ENCODE assay signal across 10 cellular contexts in the genomic region with DNA sequence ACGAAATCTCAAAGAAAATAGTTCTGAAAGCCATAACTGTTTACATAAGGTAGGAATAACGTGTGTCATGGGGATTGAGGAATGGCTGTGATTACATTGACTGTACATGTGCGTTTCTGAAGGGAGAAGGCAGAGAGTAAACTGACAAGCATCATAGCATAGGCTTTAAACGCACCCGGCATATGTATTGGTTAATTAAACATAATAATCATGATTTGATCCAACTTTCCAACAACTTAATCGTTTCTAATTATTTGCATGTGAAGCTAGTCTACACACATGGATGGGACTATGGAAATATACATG. TPM values are rescaled to one million over a fixed set of nuclear protein-coding genes. Genes with fewer than 3 reads are reported as not detected.
"Had no signal": no experiment of that assay in that cellular context is flagged by ENCODE, and none has a peak within 500 bp of the region (broad histone marks: within the 10 kb centered on the region; RNA-seq: fewer than 3 reads in every experiment).

No MANE protein-coding gene starts in this region.

- H3K27me3 ChIP-seq: upper lobe of left lung had no signal

- DNase-seq: activated CD4-positive, CD25-positive, alpha-beta regulatory T cell treated with anti-CD3 and anti-CD28 coated beads, Interleukin-2, amount 50 U/mL, for 72 hours; activated naive CD4-positive, alpha-beta T cell treated with Interleukin-2 at 50 U/mL for 16 hours; activated T-cell treated with anti-CD3 and anti-CD28 coated beads for 4 hours; naive B cell; spleen had no signal

- H3K27ac ChIP-seq: right lobe of liver had no signal

- H3K4me3 ChIP-seq: right lobe of liver, spleen had no signal

- H3K36me3 ChIP-seq: right lobe of liver, spleen had no signal

- H3K9me3 ChIP-seq: psoas muscle, right lobe of liver, spleen, upper lobe of left lung had no signal

- FAIRE-seq: bronchial epithelial cell had no signal

RNA-seq across cellular contexts. Expression of a gene that starts 3.3 kb away (rescaled TPM):
- total RNA-seq: bronchial epithelial cell, lung microvascular endothelial cell had no signal
